In the genomic region with DNA sequence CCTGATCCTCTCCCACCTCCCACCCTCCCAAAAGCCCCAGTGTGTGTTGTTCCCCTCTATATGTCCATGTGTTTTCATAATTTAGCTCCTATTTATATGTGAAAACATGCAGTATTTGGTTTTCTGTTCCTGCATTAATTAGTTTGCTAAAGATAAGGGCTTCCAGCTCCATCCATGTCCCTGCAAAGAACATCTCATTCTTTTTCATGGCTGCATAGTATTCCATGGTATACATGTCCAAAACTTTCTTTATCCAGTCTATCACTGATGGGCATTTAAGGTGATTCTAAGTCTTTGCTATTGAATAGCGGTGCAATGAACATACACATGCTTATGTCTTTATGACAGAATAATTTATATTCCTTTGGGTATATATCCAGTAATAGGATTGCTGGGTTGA, we compare ENCODE assay signal across 25 cellular contexts.
"Had no signal": no experiment of that assay in that cellular context is flagged by ENCODE, and none has a peak within 500 bp of the region (broad histone marks: within the 10 kb centered on the region; RNA-seq: fewer than 3 reads in every experiment).

No MANE protein-coding gene starts in this region.

- H3K4me1 ChIP-seq: left lung, lower lobe of right lung, right lobe of liver, stomach, testis, thyroid gland, transverse colon, upper lobe of left lung had no signal

- H3K36me3 ChIP-seq: lower lobe of right lung, ovary, right lobe of liver had no signal

- H3K4me2 ChIP-seq: smooth muscle cell had no signal

- H3K27ac ChIP-seq: left lung, lower lobe of right lung, ovary, right atrium auricular region, right lobe of liver, stomach, testis, thyroid gland, transverse colon, upper lobe of left lung had no signal

- H3K9me3 ChIP-seq: left lung, ovary, right atrium auricular region, right lobe of liver, testis, thyroid gland, upper lobe of left lung had no signal

- H3K4me3 ChIP-seq: left lung, lower lobe of right lung, ovary, right atrium auricular region, right lobe of liver, smooth muscle cell, stomach, testis, thyroid gland, transverse colon, upper lobe of left lung had no signal

- DNase-seq: hypothalamus; immature natural killer cell; kidney; left colon; left lung; lower lobe of right lung; mesendoderm; naive B cell; ovary; right lobe of liver; stimulated activated CD4-positive, alpha-beta T cell treated with anti-CD3 and anti-CD28 coated beads, Interleukin-1b, Interleukin-23, amount 100 ng/mL, for 48 hours; stimulated activated CD4-positive, alpha-beta T cell treated with anti-CD3 and anti-CD28 coated beads, Interleukin-2, amount 100 ng/mL, for 48 hours; stimulated activated CD4-positive, alpha-beta T cell treated with anti-CD3 and anti-CD28 coated beads, Interleukin-4, amount 100 ng/mL, for 4 hours; stimulated activated CD8-positive, alpha-beta memory T cell treated with anti-CD3 and anti-CD28 coated beads, Interleukin-4, amount 100 ng/mL, for 48 hours; stimulated activated naive CD4-positive, alpha-beta T cell treated with Interleukin-2 at 50 U/mL for 16 hours; stomach; testis; thyroid gland; transverse colon; upper lobe of left lung had no signal

- ATAC-seq: left colon; left lung; lower lobe of right lung; natural killer cell treated with Interleukin-12 subunit alpha and Interleukin-12 subunit beta and Interleukin-15 and Interleukin-18, amount 100 ng/mL, for 72 hours; right lobe of liver; stimulated activated memory B cell treated with anti-CD40 and anti-IgM and Interleukin-4, amounts not matched to agents 10 μg/mL and 1 μg/mL and 100 μg/mL, for 72 hours had no signal

- FAIRE-seq: islet of Langerhans, kidney had no signal

- H3K27me3 ChIP-seq: left lung, ovary, right atrium auricular region, right lobe of liver, stomach, testis, thyroid gland, transverse colon, upper lobe of left lung had no signal
